ENCODE assay signal across 26 cellular contexts in genomic region chr14:103142903-103143302, GRCh38. TPM values are rescaled to one million over a fixed set of nuclear protein-coding genes. Genes with fewer than 3 reads are reported as not detected.
DNase-seq lines count a peak whose midpoint lies in the region; ATAC-seq, FAIRE-seq and TF ChIP-seq lines count a peak whose summit lies in the region.
"Had no signal": no experiment of that assay in that cellular context is flagged by ENCODE, and none has a peak within 500 bp of the region (broad histone marks: within the 10 kb centered on the region; RNA-seq: fewer than 3 reads in every experiment).

No MANE protein-coding gene starts in this region.

- H3K56ac ChIP-seq in H1 (replicated peaks; ENCODE audit: insufficient read length, low read depth, low read length) = no peak overlapping the region

- H3K4me3 ChIP-seq in mammary epithelial cell (replicated peaks in 1 of 3; ENCODE audit: insufficient read depth in 1 of 3, low read depth in 2 of 3, low read length in 3 of 3) (no peak overlapping the region), breast epithelium (no peak overlapping the region), PC-3 (ENCODE audit: low read length) (no peak overlapping the region), H1 (ENCODE audit: extremely low read depth in 1 of 4, insufficient read depth in 2 of 4, low read depth in 3 of 4, low read length in 4 of 4) (no peak overlapping the region)
- H3K4me3 ChIP-seq: MG63, SJCRH30 had no signal

- no peaks in the 10 kb centered on the region for H3K36me3 ChIP-seq in mammary epithelial cell (ENCODE audit: insufficient read depth, low read length)
- H3K36me3 ChIP-seq in breast epithelium = no peaks in the 10 kb centered on the region
- no peaks in the 10 kb centered on the region for H3K36me3 ChIP-seq in PC-3 (ENCODE audit: low read depth, low read length)
- no peaks in the 10 kb centered on the region for H3K36me3 ChIP-seq in H1 (ENCODE audit: control insufficient read depth in 2 of 4, insufficient read depth in 4 of 4, low read length in 3 of 4)
- H3K36me3 ChIP-seq: BE2C, MG63, SJCRH30 had no signal

- no peaks in the 10 kb centered on the region for H4K20me1 ChIP-seq in mammary epithelial cell (ENCODE audit: insufficient read depth, low read length)
- no peaks in the 10 kb centered on the region for H4K20me1 ChIP-seq in PC-3 (ENCODE audit: low read length)
- no peaks in the 10 kb centered on the region for H4K20me1 ChIP-seq in H1 (replicated peaks in 1 of 2; ENCODE audit: control insufficient read depth in 1 of 2, insufficient read depth in 2 of 2, low read length in 2 of 2)

- H3K9me2 ChIP-seq in PC-3 (replicated peaks; ENCODE audit: low read length) = no peaks in the 10 kb centered on the region

- TF ChIP-seq RAD21 in H1 (IDR thresholded peaks at IDR 0.05 in 1 of 2, conservative IDR thresholded peaks at IDR 0.05 in 1 of 2; ENCODE audit: low read depth in 2 of 2, low read length in 2 of 2) = no peak

- no peak overlapping the region for H3K4me3 Mint-ChIP-seq in effector memory CD8-positive, alpha-beta T cell
- H3K4me3 Mint-ChIP-seq: CD4-positive, alpha-beta T cell had no signal

- H3K27ac Mint-ChIP-seq in effector memory CD8-positive, alpha-beta T cell = no peak overlapping the region
- H3K27ac Mint-ChIP-seq: CD4-positive, alpha-beta T cell had no signal

- no peak for TF ChIP-seq POLR2A in breast epithelium (IDR thresholded peaks at IDR 0.05)
- no peak for TF ChIP-seq POLR2A in H1 (IDR thresholded peaks at IDR 0.05; ENCODE audit: control extremely low read depth in 1 of 2, low read depth in 2 of 2, low read length in 2 of 2)

- H2BK15ac ChIP-seq in H1 (ENCODE audit: low read length) = no peak overlapping the region

- H3K9me3 ChIP-seq in mammary epithelial cell (replicated peaks; ENCODE audit: insufficient read depth, low read length) = no peaks in the 10 kb centered on the region
- no peaks in the 10 kb centered on the region for H3K9me3 ChIP-seq in breast epithelium
- H3K9me3 ChIP-seq in PC-3 (ENCODE audit: low read length) = no peaks in the 10 kb centered on the region
- no peaks in the 10 kb centered on the region for H3K9me3 ChIP-seq in H1 (ENCODE audit: insufficient read depth in 2 of 2, low read depth in 1 of 2, low read length in 1 of 2)
- H3K9me3 ChIP-seq: BE2C, Caco-2, MG63, SJCRH30 had no signal

- H3K9ac ChIP-seq in mammary epithelial cell (ENCODE audit: insufficient read depth, low read length) = no peak overlapping the region
- no peak overlapping the region for H3K9ac ChIP-seq in PC-3 (ENCODE audit: low read length)
- no peak overlapping the region for H3K9ac ChIP-seq in H1 (replicated peaks in 1 of 4; ENCODE audit: extremely low read depth in 1 of 4, low read depth in 3 of 4, low read length in 3 of 4)

- H2BK20ac ChIP-seq in H1 (ENCODE audit: low read length) = no peak overlapping the region

- intact Hi-C loops in mammary epithelial cell (cut with micrococcal nuclease) (no loop called here), breast epithelium (cut with DNase I; ENCODE audit: low total_unique reads) (no loop called here), PC-3 (cut with micrococcal nuclease) (loop anchor here (5.0 kb wide), 2 partner anchors 36 to 44 kb away; no protein-coding TSS in a partner anchor)

- H3K4me2 ChIP-seq in mammary epithelial cell (ENCODE audit: insufficient read depth, low read depth, low read length) (no peak overlapping the region), PC-3 (ENCODE audit: low read length) (0 out of 2 replicates have a peak overlapping the region, but pooled peaks have one; percentile 3), H1 (ENCODE audit: insufficient read depth in 1 of 2, low read depth in 2 of 2, low read length in 2 of 2) (no peak overlapping the region)

- H3K9me3 Mint-ChIP-seq in effector memory CD8-positive, alpha-beta T cell = no peaks in the 10 kb centered on the region
- H3K9me3 Mint-ChIP-seq: CD4-positive, alpha-beta T cell had no signal

- no peak overlapping the region; the same call in 1 of the 2 replicates for H2BK5ac ChIP-seq in H1 (ENCODE audit: low read depth, low read length)

- H3K79me1 ChIP-seq in H1 (ENCODE audit: low read depth, low read length) = no peaks in the 10 kb centered on the region

- H3K23ac ChIP-seq in H1 (ENCODE audit: insufficient read length) = no peak overlapping the region

- H2AFZ ChIP-seq in mammary epithelial cell (ENCODE audit: low read depth, low read length) (no peak overlapping the region), PC-3 (ENCODE audit: low read length) (no peak overlapping the region), H1 (ENCODE audit: low read length) (no peak overlapping the region)

- H3K4me1 ChIP-seq in mammary epithelial cell (ENCODE audit: insufficient read depth, low read length) = no peaks in the 10 kb centered on the region
- peaks cover 8% of the 10 kb centered on the region in 2 donors for H3K4me1 ChIP-seq in breast epithelium
- peaks cover 19% of the 10 kb centered on the region for H3K4me1 ChIP-seq in PC-3 (ENCODE audit: insufficient read depth, low read length)
- H3K4me1 ChIP-seq in H1 (replicated peaks in 1 of 4; ENCODE audit: control insufficient read depth in 3 of 4, insufficient read depth in 4 of 4, low read length in 3 of 4) = peaks cover 0 to 5% (median 3%) of the 10 kb centered on the region in 4 experiments; a peak in 5 of 7 replicates
- H3K4me1 ChIP-seq: Caco-2, SJCRH30 had no signal

- H3F3A ChIP-seq in PC-3 (ENCODE audit: low read length, unreplicated experiment) = no peaks in the 10 kb centered on the region

- H3K36me3 Mint-ChIP-seq in effector memory CD8-positive, alpha-beta T cell (ENCODE audit: insufficient read depth) = peaks cover 2% of the 10 kb centered on the region

- no peak overlapping the region for H2BK12ac ChIP-seq in H1 (ENCODE audit: low read depth, low read length)

- H3K27ac ChIP-seq in mammary epithelial cell (ENCODE audit: insufficient read depth, low read depth, low read length) (no peak overlapping the region), breast epithelium (no peak overlapping the region), PC-3 (ENCODE audit: low read length) (peak overlapping the region; percentile 4; the same call in 1 of the 2 replicates), H1 (ENCODE audit: low read depth, low read length) (no peak overlapping the region)
- H3K27ac ChIP-seq: 22Rv1, HL-60, SJCRH30 had no signal

- no peak for TF ChIP-seq EP300 in H1 (IDR thresholded peaks at IDR 0.05; ENCODE audit: borderline replicate concordance in 1 of 2, low read depth in 2 of 2, low read length in 2 of 2)

- H3K79me2 ChIP-seq in mammary epithelial cell (ENCODE audit: insufficient read depth, low read length) (no peaks in the 10 kb centered on the region), PC-3 (ENCODE audit: low read length) (no peaks in the 10 kb centered on the region), H1 (ENCODE audit: control insufficient read depth in 1 of 2, insufficient read depth in 2 of 2, low read length in 2 of 2) (no peaks in the 10 kb centered on the region)

- H3K27me3 ChIP-seq in mammary epithelial cell (ENCODE audit: insufficient read depth, low read length) (peaks cover 1% of the 10 kb centered on the region), breast epithelium (no peaks in the 10 kb centered on the region), PC-3 (ENCODE audit: low read length) (no peaks in the 10 kb centered on the region), H1 (replicated peaks in 1 of 4; ENCODE audit: control insufficient read depth in 3 of 4, extremely low read depth in 1 of 4, insufficient read depth in 3 of 4, low read length in 3 of 4) (peaks cover 0 to 22% (median 11%) of the 10 kb centered on the region in 4 experiments; a peak in 6 of 7 replicates)
- H3K27me3 ChIP-seq: BE2C, MG63, SJCRH30 had no signal

- BruUV-seq in mammary epithelial cell (replicated peaks; lab: Mats Ljungman, UMichigan) (no TSS peak), PC-3 (replicated peaks; lab: Mats Ljungman, UMichigan) (no TSS peak)

- peaks cover 4 to 10% of the 10 kb centered on the region in 2 donors for H3K4me1 Mint-ChIP-seq in effector memory CD8-positive, alpha-beta T cell (ENCODE audit: low read depth in 2 of 2)

- FAIRE-seq in H1 (lab: Jason Lieb, UNC) = no peak
- FAIRE-seq: H54 had no signal

- POLR2A ChIA-PET in PC-3 (lab: Charles Lee; ENCODE audit: unreplicated experiment) = no interaction called here
- POLR2A ChIA-PET in H1 (lab: Charles Lee; ENCODE audit: partially characterized antibody) = interaction anchor here (0.7 to 1.8 kb wide), 3 partner anchors 14 to 38 kb away, joined by 3 to 4 read pairs (median 3); no protein-coding TSS in a partner anchor

- no peak overlapping the region for H3K4ac ChIP-seq in H1 (replicated peaks; ENCODE audit: insufficient read length, low read depth, low read length)

- peaks cover 8% of the 10 kb centered on the region; the same call in 1 of the 2 replicates for H3K23me2 ChIP-seq in H1 (ENCODE audit: low read depth, low read length)

- H3K27me3 Mint-ChIP-seq in effector memory CD8-positive, alpha-beta T cell = peaks cover 50 to 83% of the 10 kb centered on the region in 2 donors

- DNase-seq in mammary epithelial cell (peak; percentile 20), breast epithelium (ENCODE audit: low spot score in 2 of 2) (no peak), PC-3 (no peak), H1 (ENCODE audit: low read depth in 1 of 2, low spot score in 2 of 2) (no peak), DMS 273 treated with DMSO at 0.1 percent for 48 hours (lab: John Stamatoyannopoulos, UW) (no peak)
- DNase-seq in activated effector memory CD4-positive, alpha-beta T cell treated with Interleukin-2 at 50 U/mL for 16 hours = no peak
- DNase-seq in effector memory CD8-positive, alpha-beta T cell = no peak
- DNase-seq: BE2C; Caco-2; CD4-positive, alpha-beta T cell; DMS153; Kasumi-1; MG63; NCI-H1048; NCI-H1436 treated with DMSO at 0.1 percent for 48 hours; NCI-H2081; NCI-H748 treated with DMSO at 0.1 percent for 48 hours; SJCRH30 had no signal

- peak overlapping the region; percentile 47 for H2BK120ac ChIP-seq in H1 (replicated peaks; ENCODE audit: low read depth, low read length)

- no peak overlapping the region for H4K5ac ChIP-seq in H1 (ENCODE audit: insufficient read length, low read depth, low read length)

- TF ChIP-seq CTCF in mammary epithelial cell (conservative IDR thresholded peaks at IDR 0.05 in 1 of 2, IDR thresholded peaks at IDR 0.05 in 1 of 2; ENCODE audit: extremely low read depth in 1 of 2, insufficient read depth in 1 of 2, low read depth in 1 of 2, low read length in 2 of 2) (no peak), breast epithelium (IDR thresholded peaks at IDR 0.05) (no peak), PC-3 (conservative IDR thresholded peaks at IDR 0.05; ENCODE audit: low read depth, low read length) (no peak), H1 (IDR thresholded peaks at IDR 0.05; ENCODE audit: control extremely low read depth in 1 of 3, insufficient read depth in 1 of 3, low read depth in 1 of 3, low read length in 3 of 3) (no peak)

- CTCF ChIA-PET in mammary epithelial cell (lab: Charles Lee; ENCODE audit: low non-redundant PET) = interaction anchor here (0.6 kb wide), 1 partner anchor 150 kb away, joined by 3 read pairs; no protein-coding TSS in a partner anchor
- CTCF ChIA-PET in PC-3 (lab: Charles Lee) = no interaction called here
- CTCF ChIA-PET in H1 (lab: Charles Lee; ENCODE audit: partially characterized antibody) = interaction anchor here (1.0 to 10.5 kb wide), 15 partner anchors 9 to 149 kb away, joined by 3 to 147 read pairs (median 5); partner anchors contain the start of genes EXOC3L4 and TNFAIP2

- in situ Hi-C loops in mammary epithelial cell (cut with MboI; ENCODE audit: low sequenced_read_pairs in 2 of 2) = no loop called here

- no peak overlapping the region; the same call in 1 of the 2 replicates for H2AK5ac ChIP-seq in H1 (ENCODE audit: low read depth, low read length)

- WGBS in mammary epithelial cell (ENCODE audit: low coverage, missing lambda C conversion rate) = 88% methylated on average over 4 of the region's 4 CpGs
- 86% methylated on average over 4 of the region's 4 CpGs; no CpG with 5 or more reads in 1 of the 2 experiments for WGBS in H1 (ENCODE audit: extremely low coverage in 1 of 2, insufficient coverage in 1 of 2, insufficient read length in 1 of 2, insufficient replicate concordance in 2 of 2, low coverage in 1 of 2, low lambda C conversion rate in 2 of 2, missing lambda C conversion rate in 1 of 2), 2 experiments

- no peak overlapping the region for H3K14ac ChIP-seq in H1 (ENCODE audit: insufficient read length)

- H4K91ac ChIP-seq in H1 (replicated peaks; ENCODE audit: insufficient read length, low read length) = peak overlapping the region; percentile 39

- no peak for ATAC-seq in PC-3
- ATAC-seq in GM21423 (IDR thresholded peaks at IDR 0.05; ENCODE audit: unreplicated experiment) = no peak
- no peak for ATAC-seq in effector memory CD8-positive, alpha-beta T cell (replicated peaks)

- dilution Hi-C loops in mammary epithelial cell (cut with HindIII; ENCODE audit: low sequenced_read_pairs) = no loop called here

- H3K18ac ChIP-seq in H1 (ENCODE audit: extremely low read depth, low read length) = no peak overlapping the region

- H4K8ac ChIP-seq in H1 (ENCODE audit: extremely low read depth, insufficient read depth, low read length) = no peak overlapping the region

RNA-seq across cellular contexts. Expression of gene TNFAIP2, which starts 19.6 kb away (rescaled TPM):
- total RNA-seq in mammary epithelial cell (1 to 10 TPM; 1.8 to 3.3 TPM), breast epithelium (10 to 100 TPM; 43.6 to 76.5 (median 60.0) TPM), PC-3 (2014; rRNA removed) (80.7 and 87.3 TPM in 2 replicates)
- polyA plus RNA-seq in mammary epithelial cell (0.14 TPM), H1 (2011; rRNA removed) (34.5 and 37.6 TPM in 2 replicates)
- not detected for polyA minus RNA-seq in mammary epithelial cell
- 28.3 and 33.3 TPM in 2 replicates for total RNA-seq in H1 (2021; fragmentation: NEBNext Ultra II Directional; extraction: Animal tissue kit (Norgen Biotek cat#: 25700))
- 24.9 TPM for polyA plus RNA-seq in H1 (2011; cell fraction: cytosol; rRNA removed)
- polyA plus RNA-seq in H1 (2011; cell fraction: nucleus; rRNA removed) = 145 TPM
- 23.2 to 37.9 TPM (median 33.7 TPM) in 4 replicates for polyA plus RNA-seq in H1 (2012, experiment 1 of 2)
- polyA plus RNA-seq in H1 (2012, experiment 2 of 2) = 38.1 TPM
- 22.4 TPM for polyA plus RNA-seq in H1 (2013, experiment 1 of 2)
- 21.9 TPM for polyA plus RNA-seq in H1 (2013, experiment 2 of 2)
- polyA minus RNA-seq in H1 (2011; rRNA and poly(A)+ RNA removed) = 14.2 and 16.0 TPM in 2 replicates
- polyA minus RNA-seq in H1 (2011; cell fraction: cytosol; rRNA and poly(A)+ RNA removed) = 19.6 TPM
- 16.3 TPM for polyA minus RNA-seq in H1 (2011; cell fraction: nucleus; rRNA and poly(A)+ RNA removed)

RNA-seq across cellular contexts. Expression of gene EXOC3L4, which starts 48.4 kb away (rescaled TPM):
- total RNA-seq in mammary epithelial cell = not detected
- polyA plus RNA-seq in mammary epithelial cell = not detected
- polyA minus RNA-seq in mammary epithelial cell = not detected
- total RNA-seq in breast epithelium = 1 to 10 TPM in 1 of 3 donors, under 1 TPM in 1, not detected in 1; 0.66 to 1.0 TPM
- 1.4 and 2.0 TPM in 2 replicates for total RNA-seq in PC-3 (2014; rRNA removed)
- total RNA-seq in H1 (2021; fragmentation: NEBNext Ultra II Directional; extraction: Animal tissue kit (Norgen Biotek cat#: 25700)) = 0.45 TPM in 1 of 2 replicates, not detected in the other
- polyA plus RNA-seq in H1 (2011; rRNA removed) = 0.24 and 0.57 TPM in 2 replicates
- 0.72 TPM for polyA plus RNA-seq in H1 (2011; cell fraction: cytosol; rRNA removed)
- polyA plus RNA-seq in H1 (2011; cell fraction: nucleus; rRNA removed) = 1.8 TPM
- polyA plus RNA-seq in H1 (2012, experiment 1 of 2) = 0.53 to 0.60 TPM in 2 of 4 replicates, not detected in the others
- polyA plus RNA-seq in H1 (2012, experiment 2 of 2) = 0.47 TPM
- polyA plus RNA-seq in H1 (2013, experiment 1 of 2) = 0.20 TPM
- polyA plus RNA-seq in H1 (2013, experiment 2 of 2) = 0.13 TPM
- polyA minus RNA-seq in H1 (2011; rRNA and poly(A)+ RNA removed) = 0.13 TPM in 1 of 2 replicates, not detected in the other
- polyA minus RNA-seq in H1 (2011; cell fraction: cytosol; rRNA and poly(A)+ RNA removed) = not detected
- 0.60 TPM for polyA minus RNA-seq in H1 (2011; cell fraction: nucleus; rRNA and poly(A)+ RNA removed)
- total RNA-seq: CD4-positive, alpha-beta T cell; HT1080; SJCRH30 had no signal
- polyA plus RNA-seq: AG04450 had no signal

RNA-seq across cellular contexts. Expression of gene LBHD2, which starts 58.9 kb away (rescaled TPM):
- total RNA-seq in mammary epithelial cell (not detected), breast epithelium (not detected), PC-3 (2014; rRNA removed) (not detected in 2 replicates)
- polyA plus RNA-seq in mammary epithelial cell (not detected), H1 (2011; rRNA removed) (0.16 TPM in 1 of 2 replicates, not detected in the other)
- polyA minus RNA-seq in mammary epithelial cell = not detected
- not detected in 2 replicates for total RNA-seq in H1 (2021; fragmentation: NEBNext Ultra II Directional; extraction: Animal tissue kit (Norgen Biotek cat#: 25700))
- polyA plus RNA-seq in H1 (2011; cell fraction: cytosol; rRNA removed) = not detected
- not detected for polyA plus RNA-seq in H1 (2011; cell fraction: nucleus; rRNA removed)
- not detected in 4 replicates for polyA plus RNA-seq in H1 (2012, experiment 1 of 2)
- not detected for polyA plus RNA-seq in H1 (2012, experiment 2 of 2)
- polyA plus RNA-seq in H1 (2013, experiment 1 of 2) = not detected
- not detected for polyA plus RNA-seq in H1 (2013, experiment 2 of 2)
- not detected in 2 replicates for polyA minus RNA-seq in H1 (2011; rRNA and poly(A)+ RNA removed)
- polyA minus RNA-seq in H1 (2011; cell fraction: cytosol; rRNA and poly(A)+ RNA removed) = not detected
- polyA minus RNA-seq in H1 (2011; cell fraction: nucleus; rRNA and poly(A)+ RNA removed) = not detected
- total RNA-seq: Caco-2; CD4-positive, alpha-beta T cell; Daoy; HT1080; NCI-H460; SJCRH30 had no signal
- polyA plus RNA-seq: AG04450 had no signal
